10 cellular contexts compared by ENCODE assay signal in genomic region chr1:212635141-212635601, GRCh38. TPM values are rescaled to one million over a fixed set of nuclear protein-coding genes. Genes with fewer than 3 reads are reported as not detected.
DNase-seq lines count a peak whose midpoint lies in the region; ATAC-seq and TF ChIP-seq lines count a peak whose summit lies in the region.
"Had no signal": no experiment of that assay in that cellular context is flagged by ENCODE, and none has a peak within 500 bp of the region (broad histone marks: within the 10 kb centered on the region; RNA-seq: fewer than 3 reads in every experiment).

No MANE protein-coding gene starts in this region.

- H3K4me1 ChIP-seq in lower lobe of right lung: peaks cover 31% of the 10 kb centered on the region

- H3K4me3 Mint-ChIP-seq in activated CD8-positive, alpha-beta T cell treated with anti-CD3 and anti-CD28 coated beads for 36 hours: no peak overlapping the region

- peak overlapping the region; percentile 68 for H3K27ac ChIP-seq in lower lobe of right lung
- H3K27ac ChIP-seq: WERI-Rb-1 had no signal

- H3K36me3 Mint-ChIP-seq in activated CD8-positive, alpha-beta T cell treated with anti-CD3 and anti-CD28 coated beads for 36 hours (ENCODE audit: low read depth): peaks cover 6% of the 10 kb centered on the region

- H3K4me1 Mint-ChIP-seq in activated CD8-positive, alpha-beta T cell treated with anti-CD3 and anti-CD28 coated beads for 36 hours (ENCODE audit: low read depth): peaks cover 33% of the 10 kb centered on the region

- peaks cover 7% of the 10 kb centered on the region for H3K27me3 ChIP-seq in BJ (ENCODE audit: control insufficient read depth, insufficient read depth, low read length)
- H3K27me3 ChIP-seq in lower lobe of right lung (ENCODE audit: low read depth): no peaks in the 10 kb centered on the region

- peak; percentile 43 for ATAC-seq in GM21825 (IDR thresholded peaks at IDR 0.05; ENCODE audit: unreplicated experiment)
- ATAC-seq in activated CD8-positive, alpha-beta T cell treated with anti-CD3 and anti-CD28 coated beads for 36 hours: peak; percentile 28
- peak; percentile 61 to 80 for ATAC-seq in lower lobe of right lung

- peaks cover 2% of the 10 kb centered on the region for H3K9me3 ChIP-seq in lower lobe of right lung

- intact Hi-C loops in activated CD8-positive, alpha-beta T cell treated with anti-CD3 and anti-CD28 coated beads for 36 hours (cut with micrococcal nuclease): no loop called here
- intact Hi-C loops in lower lobe of right lung (cut with DNase I): no loop called here

- H3K27ac Mint-ChIP-seq in activated CD8-positive, alpha-beta T cell treated with anti-CD3 and anti-CD28 coated beads for 36 hours: peak overlapping the region; percentile 68

- H3K36me3 ChIP-seq in BJ (ENCODE audit: control insufficient read depth, insufficient read depth, low read length) (no peaks in the 10 kb centered on the region), lower lobe of right lung (no peaks in the 10 kb centered on the region)
- H3K36me3 ChIP-seq: WERI-Rb-1 had no signal

- TF ChIP-seq CTCF in BJ (IDR thresholded peaks at IDR 0.05; ENCODE audit: insufficient read depth, low read depth, low read length) (no peak), lower lobe of right lung (IDR thresholded peaks at IDR 0.05) (no peak)
- no peak for TF ChIP-seq CTCF in activated CD8-positive, alpha-beta T cell treated with anti-CD3 and anti-CD28 coated beads for 36 hours (IDR thresholded peaks at IDR 0.05)

- H3K4me3 ChIP-seq in BJ (ENCODE audit: low read depth, low read length): no peak overlapping the region
- H3K4me3 ChIP-seq in lower lobe of right lung: no peak overlapping the region

- H3K27me3 Mint-ChIP-seq in activated CD8-positive, alpha-beta T cell treated with anti-CD3 and anti-CD28 coated beads for 36 hours: peaks cover 6% of the 10 kb centered on the region

- CTCF ChIA-PET in BJ (lab: Yijun Ruan, JAX): no interaction called here
- CTCF ChIA-PET in activated CD8-positive, alpha-beta T cell treated with anti-CD3 and anti-CD28 coated beads for 36 hours (lab: Charles Lee): interaction anchor here (1.4 kb wide), 1 partner anchor 8 kb away, joined by 3 read pairs; no protein-coding TSS in a partner anchor

- DNase-seq in BJ (ENCODE audit: low read depth): peak; percentile 16
- no peak for DNase-seq in activated CD8-positive, alpha-beta T cell treated with anti-CD3 and anti-CD28 coated beads for 36 hours
- DNase-seq in lower lobe of right lung: no peak
- no peak for DNase-seq in NCI-H2081 (lab: John Stamatoyannopoulos, UW)
- DNase-seq in SHP77 (lab: John Stamatoyannopoulos, UW): no peak
- DNase-seq in putamen (ENCODE audit: low spot score): no peak
- no peak for DNase-seq in NCI-H69 (lab: John Stamatoyannopoulos, UW)
- DNase-seq: stimulated activated CD4-positive, alpha-beta T cell treated with anti-CD3 and anti-CD28 coated beads, Interleukin-4, amount 100 ng/mL, for 24 hours; WERI-Rb-1 had no signal

- POLR2A ChIA-PET in BJ (lab: Charles Lee): no interaction called here
- POLR2A ChIA-PET in activated CD8-positive, alpha-beta T cell treated with anti-CD3 and anti-CD28 coated beads for 36 hours (lab: Charles Lee): interaction anchor here (1.1 kb wide), 1 partner anchor 27 kb away, joined by 3 read pairs; the partner anchor contains the start of gene ATF3

- peaks cover 10% of the 10 kb centered on the region for H3K9me3 Mint-ChIP-seq in activated CD8-positive, alpha-beta T cell treated with anti-CD3 and anti-CD28 coated beads for 36 hours

RNA-seq across cellular contexts. Expression of gene ATF3, which starts 26.6 kb away (rescaled TPM):
- polyA plus RNA-seq in BJ (2011; rRNA removed): 4.5 and 5.6 TPM in 2 replicates
- polyA minus RNA-seq in BJ (2011; rRNA and poly(A)+ RNA removed): 13.0 and 13.7 TPM in 2 replicates
- 10 to 100 TPM; 35.4 to 41.3 TPM for total RNA-seq in activated CD8-positive, alpha-beta T cell treated with anti-CD3 and anti-CD28 coated beads for 36 hours
- total RNA-seq in lower lobe of right lung: 25.8 TPM
